Comparison of ENCODE assay signal across 2 cellular contexts in the genomic region with DNA sequence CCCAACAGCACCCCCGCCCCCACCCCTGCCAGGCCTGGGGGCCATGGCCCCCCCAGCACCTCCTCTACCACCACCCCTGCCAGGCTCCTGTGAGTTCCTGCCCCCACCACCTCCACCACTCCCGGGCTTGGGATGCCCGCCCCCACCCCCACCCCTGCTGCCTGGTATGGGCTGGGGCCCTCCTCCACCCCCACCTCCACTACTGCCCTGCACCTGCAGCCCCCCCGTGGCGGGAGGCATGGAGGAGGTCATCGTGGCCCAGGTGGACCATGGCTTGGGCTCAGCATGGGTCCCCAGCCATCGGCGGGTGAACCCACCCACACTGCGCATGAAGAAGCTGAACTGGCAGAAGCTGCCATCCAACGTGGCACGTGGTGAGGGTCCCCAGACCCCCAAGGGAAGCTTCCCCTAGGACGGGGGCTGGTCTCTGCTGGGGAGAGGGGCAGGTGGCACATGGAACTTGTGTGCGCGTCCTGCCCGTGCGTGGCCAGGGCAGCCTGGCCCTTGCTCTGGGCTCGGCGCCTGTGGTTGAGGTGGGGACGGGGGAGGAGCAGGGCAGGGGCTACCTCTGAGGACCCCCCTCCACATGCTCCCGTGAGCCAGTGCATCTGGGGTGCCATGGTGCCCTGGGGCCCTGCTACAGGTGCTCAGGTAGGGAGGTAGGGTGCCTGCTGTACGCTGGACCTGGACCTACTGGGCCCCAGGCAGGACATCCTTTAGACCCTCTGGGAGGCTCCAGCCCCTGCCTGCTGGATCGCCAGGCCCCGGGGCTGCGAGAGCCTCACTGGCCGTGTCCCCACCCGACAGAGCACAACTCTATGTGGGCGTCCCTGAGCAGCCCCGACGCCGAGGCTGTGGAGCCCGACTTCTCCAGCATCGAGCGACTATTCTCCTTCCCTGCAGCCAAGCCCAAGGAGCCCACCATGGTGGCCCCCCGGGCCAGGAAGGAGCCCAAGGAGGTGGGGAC.
TF ChIP-seq lines count a peak whose summit lies in the region.

No MANE protein-coding gene starts in this region.

TF ChIP-seq in HCT116, 20 proteins besides CTCF, POLR2A, EP300 and RAD21:
- TF ChIP-seq, protein P1, sequence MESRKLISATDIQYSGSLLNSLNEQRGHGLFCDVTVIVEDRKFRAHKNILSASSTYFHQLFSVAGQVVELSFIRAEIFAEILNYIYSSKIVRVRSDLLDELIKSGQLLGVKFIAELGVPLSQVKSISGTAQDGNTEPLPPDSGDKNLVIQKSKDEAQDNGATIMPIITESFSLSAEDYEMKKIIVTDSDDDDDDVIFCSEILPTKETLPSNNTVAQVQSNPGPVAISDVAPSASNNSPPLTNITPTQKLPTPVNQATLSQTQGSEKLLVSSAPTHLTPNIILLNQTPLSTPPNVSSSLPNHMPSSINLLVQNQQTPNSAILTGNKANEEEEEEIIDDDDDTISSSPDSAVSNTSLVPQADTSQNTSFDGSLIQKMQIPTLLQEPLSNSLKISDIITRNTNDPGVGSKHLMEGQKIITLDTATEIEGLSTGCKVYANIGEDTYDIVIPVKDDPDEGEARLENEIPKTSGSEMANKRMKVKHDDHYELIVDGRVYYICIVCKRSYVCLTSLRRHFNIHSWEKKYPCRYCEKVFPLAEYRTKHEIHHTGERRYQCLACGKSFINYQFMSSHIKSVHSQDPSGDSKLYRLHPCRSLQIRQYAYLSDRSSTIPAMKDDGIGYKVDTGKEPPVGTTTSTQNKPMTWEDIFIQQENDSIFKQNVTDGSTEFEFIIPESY (IDR thresholded peaks at IDR 0.05; ENCODE audit: extremely low read depth, insufficient replicate concordance, low read length), result no peak
- no peak for TF ChIP-seq ELF1 (IDR thresholded peaks at IDR 0.05; ENCODE audit: borderline replicate concordance, low read depth)
- TF ChIP-seq CBX3 (IDR thresholded peaks at IDR 0.05; ENCODE audit: low read depth), result no peak
- TF ChIP-seq, protein P2, sequence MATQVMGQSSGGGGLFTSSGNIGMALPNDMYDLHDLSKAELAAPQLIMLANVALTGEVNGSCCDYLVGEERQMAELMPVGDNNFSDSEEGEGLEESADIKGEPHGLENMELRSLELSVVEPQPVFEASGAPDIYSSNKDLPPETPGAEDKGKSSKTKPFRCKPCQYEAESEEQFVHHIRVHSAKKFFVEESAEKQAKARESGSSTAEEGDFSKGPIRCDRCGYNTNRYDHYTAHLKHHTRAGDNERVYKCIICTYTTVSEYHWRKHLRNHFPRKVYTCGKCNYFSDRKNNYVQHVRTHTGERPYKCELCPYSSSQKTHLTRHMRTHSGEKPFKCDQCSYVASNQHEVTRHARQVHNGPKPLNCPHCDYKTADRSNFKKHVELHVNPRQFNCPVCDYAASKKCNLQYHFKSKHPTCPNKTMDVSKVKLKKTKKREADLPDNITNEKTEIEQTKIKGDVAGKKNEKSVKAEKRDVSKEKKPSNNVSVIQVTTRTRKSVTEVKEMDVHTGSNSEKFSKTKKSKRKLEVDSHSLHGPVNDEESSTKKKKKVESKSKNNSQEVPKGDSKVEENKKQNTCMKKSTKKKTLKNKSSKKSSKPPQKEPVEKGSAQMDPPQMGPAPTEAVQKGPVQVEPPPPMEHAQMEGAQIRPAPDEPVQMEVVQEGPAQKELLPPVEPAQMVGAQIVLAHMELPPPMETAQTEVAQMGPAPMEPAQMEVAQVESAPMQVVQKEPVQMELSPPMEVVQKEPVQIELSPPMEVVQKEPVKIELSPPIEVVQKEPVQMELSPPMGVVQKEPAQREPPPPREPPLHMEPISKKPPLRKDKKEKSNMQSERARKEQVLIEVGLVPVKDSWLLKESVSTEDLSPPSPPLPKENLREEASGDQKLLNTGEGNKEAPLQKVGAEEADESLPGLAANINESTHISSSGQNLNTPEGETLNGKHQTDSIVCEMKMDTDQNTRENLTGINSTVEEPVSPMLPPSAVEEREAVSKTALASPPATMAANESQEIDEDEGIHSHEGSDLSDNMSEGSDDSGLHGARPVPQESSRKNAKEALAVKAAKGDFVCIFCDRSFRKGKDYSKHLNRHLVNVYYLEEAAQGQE (IDR thresholded peaks at IDR 0.05; ENCODE audit: low read depth), result no peak
- no peak for TF ChIP-seq EGR1 (IDR thresholded peaks at IDR 0.05; ENCODE audit: low read depth)
- TF ChIP-seq SRF (IDR thresholded peaks at IDR 0.05; ENCODE audit: low read depth), result no peak
- no peak for TF ChIP-seq EZH2 (IDR thresholded peaks at IDR 0.05)
- TF ChIP-seq TCF7L2 (IDR thresholded peaks at IDR 0.05; ENCODE audit: borderline replicate concordance, extremely low read depth, insufficient read depth, insufficient read length), result no peak
- no peak for TF ChIP-seq SIN3A (IDR thresholded peaks at IDR 0.05; ENCODE audit: low read depth)
- TF ChIP-seq, protein P3, sequence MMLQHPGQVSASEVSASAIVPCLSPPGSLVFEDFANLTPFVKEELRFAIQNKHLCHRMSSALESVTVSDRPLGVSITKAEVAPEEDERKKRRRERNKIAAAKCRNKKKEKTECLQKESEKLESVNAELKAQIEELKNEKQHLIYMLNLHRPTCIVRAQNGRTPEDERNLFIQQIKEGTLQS (IDR thresholded peaks at IDR 0.05), result no peak
- no peak for TF ChIP-seq ZFX (IDR thresholded peaks at IDR 0.05)
- TF ChIP-seq JUND (IDR thresholded peaks at IDR 0.05), result no peak
- TF ChIP-seq EZH2phosphoT487 (IDR thresholded peaks at IDR 0.05; ENCODE audit: borderline replicate concordance), result no peak
- TF ChIP-seq ZNF274 (IDR thresholded peaks at IDR 0.05; ENCODE audit: low read depth, low read length), result no peak
- TF ChIP-seq POLR2AphosphoS5 (IDR thresholded peaks at IDR 0.05; ENCODE audit: low read depth, low read length), result no peak
- no peak for TF ChIP-seq CEBPB (IDR thresholded peaks at IDR 0.05; ENCODE audit: low read depth)
- no peak for TF ChIP-seq MAX (IDR thresholded peaks at IDR 0.05)
- TF ChIP-seq FOSL1 (IDR thresholded peaks at IDR 0.05; ENCODE audit: low read depth), result no peak
- no peak for TF ChIP-seq YY1 (IDR thresholded peaks at IDR 0.05; ENCODE audit: extremely low read depth, insufficient replicate concordance, low read depth, low read length)

TF ChIP-seq in K562, 482 proteins besides CTCF, POLR2A, EP300 and RAD21:
- TF ChIP-seq POLR2G (IDR thresholded peaks at IDR 0.05; ENCODE audit: low read depth, low read length) (peak; percentile 57), ZBTB7A (IDR thresholded peaks at IDR 0.05; ENCODE audit: borderline replicate concordance, control insufficient read depth, low read depth, low read length) (peak; percentile 21; the same call in 1 of the 2 replicates), RBM22 (IDR thresholded peaks at IDR 0.05; ENCODE audit: low read depth, low read length, poor library complexity, severe bottlenecking) (peak; percentile 30), NR2C2 (CRISPR knock-in tag; IDR thresholded peaks at IDR 0.05) (no peak), NR2C2 (tag; IDR thresholded peaks at IDR 0.05) (no peak), VEZF1 (CRISPR knock-in tag; IDR thresholded peaks at IDR 0.05) (peak; percentile 14; the same call in 1 of the 2 replicates), MTA1 (IDR thresholded peaks at IDR 0.05; ENCODE audit: borderline replicate concordance) (no peak), HMGN3 (IDR thresholded peaks at IDR 0.05; ENCODE audit: borderline replicate concordance, extremely low read depth, insufficient read length, low read depth, low read length) (peak; percentile 46)
